12 cellular contexts compared by ENCODE assay signal in the genomic region with DNA sequence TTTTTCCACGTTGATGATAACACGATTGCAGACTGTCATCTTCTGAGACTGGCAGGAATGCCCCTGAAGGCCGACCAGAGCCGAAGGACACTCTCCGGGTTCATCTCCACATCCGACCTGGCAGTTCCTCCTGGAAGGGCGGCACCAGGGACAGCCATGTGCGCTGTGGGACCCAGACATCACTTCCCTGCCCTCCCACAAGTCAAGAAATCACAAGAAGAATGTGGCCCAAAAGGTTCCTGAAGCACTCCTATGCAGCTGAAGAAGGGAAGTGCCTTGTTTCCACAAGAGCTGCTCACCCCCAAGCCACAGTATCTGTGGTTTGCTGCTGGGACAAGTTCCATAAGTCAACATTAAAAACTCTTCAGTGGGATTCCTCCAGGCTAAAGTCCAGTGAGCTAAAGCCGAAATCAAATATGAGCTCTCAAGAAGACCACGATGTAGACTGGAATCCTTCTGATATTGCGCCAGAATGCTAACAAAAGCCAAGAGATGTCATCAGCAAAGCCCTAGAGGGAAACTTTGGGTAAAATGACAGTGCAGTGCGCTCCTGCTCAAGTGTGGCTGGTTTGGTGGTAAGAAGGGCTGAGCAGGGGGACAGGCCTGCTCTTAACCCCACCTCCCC. TPM values are rescaled to one million over a fixed set of nuclear protein-coding genes. Genes with fewer than 3 reads are reported as not detected.
DNase-seq lines count a peak whose midpoint lies in the region; ATAC-seq and TF ChIP-seq lines count a peak whose summit lies in the region.
"Had no signal": no experiment of that assay in that cellular context is flagged by ENCODE, and none has a peak within 500 bp of the region (broad histone marks: within the 10 kb centered on the region; RNA-seq: fewer than 3 reads in every experiment).

No MANE protein-coding gene starts in this region.

- H3K27ac ChIP-seq in mammary epithelial cell (ENCODE audit: insufficient read depth, low read depth, low read length) = peak overlapping the region; percentile 31
- H3K27ac ChIP-seq in mucosa of rectum (ENCODE audit: low read depth in 2 of 2, low read length in 2 of 2) = peak overlapping the region; percentile 96 to 99
- peak overlapping the region; percentile 79 to 80 for H3K27ac ChIP-seq in aorta (ENCODE audit: low read depth in 1 of 2, low read length in 2 of 2)

- H3K4me3 ChIP-seq in mammary epithelial cell (replicated peaks in 1 of 3; ENCODE audit: insufficient read depth in 1 of 3, low read depth in 2 of 3, low read length in 3 of 3) (no peak overlapping the region), mucosa of rectum (ENCODE audit: low read length in 2 of 2) (peak overlapping the region; percentile 51 to 62), aorta (ENCODE audit: low read length in 2 of 2) (peak overlapping the region; percentile 42 to 47)

- WGBS in mammary epithelial cell (ENCODE audit: low coverage, missing lambda C conversion rate) = 16% methylated on average over 12 of the region's 12 CpGs
- WGBS in aorta, 2 donors = 39 to 40% methylated on average over 12 of the region's 12 CpGs

- no TSS peak for BruUV-seq in mammary epithelial cell (replicated peaks; lab: Mats Ljungman, UMichigan)

- no peak overlapping the region for H2AFZ ChIP-seq in mammary epithelial cell (ENCODE audit: low read depth, low read length)

- H3K36me3 ChIP-seq in mammary epithelial cell (ENCODE audit: insufficient read depth, low read length) (no peaks in the 10 kb centered on the region), mucosa of rectum (ENCODE audit: control insufficient read depth in 2 of 2, insufficient read depth in 2 of 2, low read length in 2 of 2) (no peaks in the 10 kb centered on the region), aorta (ENCODE audit: control insufficient read depth in 1 of 2, insufficient read depth in 2 of 2, low read length in 1 of 2) (no peaks in the 10 kb centered on the region)

- H3K27me3 ChIP-seq in mammary epithelial cell (ENCODE audit: insufficient read depth, low read length) (no peaks in the 10 kb centered on the region), mucosa of rectum (ENCODE audit: control insufficient read depth in 2 of 2, insufficient read depth in 2 of 2, low read length in 2 of 2) (no peaks in the 10 kb centered on the region), aorta (ENCODE audit: control insufficient read depth in 1 of 2, insufficient read depth in 2 of 2, low read length in 1 of 2) (no peaks in the 10 kb centered on the region)
- H3K27me3 ChIP-seq: heart left ventricle had no signal

- peaks cover 65% of the 10 kb centered on the region for H3K4me1 ChIP-seq in mammary epithelial cell (ENCODE audit: insufficient read depth, low read length)
- peaks cover 45 to 71% of the 10 kb centered on the region in 2 donors for H3K4me1 ChIP-seq in mucosa of rectum (ENCODE audit: control insufficient read depth in 2 of 2, insufficient read depth in 2 of 2, low read length in 2 of 2)
- H3K4me1 ChIP-seq in aorta (ENCODE audit: control insufficient read depth in 1 of 2, insufficient read depth in 2 of 2, low read length in 2 of 2) = peaks cover 3 to 12% of the 10 kb centered on the region in 2 donors

- no peaks in the 10 kb centered on the region for H4K20me1 ChIP-seq in mammary epithelial cell (ENCODE audit: insufficient read depth, low read length)

- in situ Hi-C loops in mammary epithelial cell (cut with MboI; ENCODE audit: low sequenced_read_pairs in 2 of 2) = no loop called here

- DNase-seq in Right ventricle myocardium superior (no peak), cardiac septum (ENCODE audit: low spot score) (no peak), mammary epithelial cell (no peak), aorta (peak in 1 of 2 donors; percentile 63), NCI-H2107 treated with DMSO at 0.1 percent for 48 hours (lab: John Stamatoyannopoulos, UW; ENCODE audit: unreplicated experiment) (no peak), kidney glomerular epithelial cell (lab: John Stamatoyannopoulos, UW) (no peak)
- DNase-seq: heart left ventricle; psoas muscle; stimulated activated naive CD4-positive, alpha-beta T cell treated with Interleukin-2 at 50 U/mL for 16 hours; T-helper 9 cell had no signal

- ATAC-seq in Right ventricle myocardium superior (ENCODE audit: poor library complexity) (peak; percentile 6), aorta (ENCODE audit: low FRiP score) (peak; percentile 5), HG02938 (IDR thresholded peaks at IDR 0.05; ENCODE audit: unreplicated experiment) (no peak)

- dilution Hi-C loops in mammary epithelial cell (cut with HindIII; ENCODE audit: low sequenced_read_pairs) = no loop called here

- no peak overlapping the region for H3K9ac ChIP-seq in mammary epithelial cell (ENCODE audit: insufficient read depth, low read length)
- H3K9ac ChIP-seq in mucosa of rectum (ENCODE audit: low read depth in 1 of 2, low read length in 2 of 2) = peak overlapping the region; percentile 66 to 86

- TF ChIP-seq CTCF in mammary epithelial cell (conservative IDR thresholded peaks at IDR 0.05 in 1 of 2, IDR thresholded peaks at IDR 0.05 in 1 of 2; ENCODE audit: extremely low read depth in 1 of 2, insufficient read depth in 1 of 2, low read depth in 1 of 2, low read length in 2 of 2) = no peak

- H3K4me2 ChIP-seq in mammary epithelial cell (ENCODE audit: insufficient read depth, low read depth, low read length) = peak overlapping the region; percentile 61

- intact Hi-C loops in Right ventricle myocardium superior (cut with DNase I) (no loop called here), cardiac septum (cut with DNase I) (no loop called here), mammary epithelial cell (cut with micrococcal nuclease) (no loop called here), aorta (cut with DNase I) (loop anchor here (5.0 kb wide), 2 partner anchors 56 to 86 kb away; no protein-coding TSS in a partner anchor)

- H3K9me3 ChIP-seq in mammary epithelial cell (replicated peaks; ENCODE audit: insufficient read depth, low read length) (no peaks in the 10 kb centered on the region), mucosa of rectum (ENCODE audit: control insufficient read depth in 2 of 2, low read length in 2 of 2) (no peaks in the 10 kb centered on the region), aorta (ENCODE audit: control insufficient read depth, low read length) (no peaks in the 10 kb centered on the region)
- H3K9me3 ChIP-seq: psoas muscle had no signal

- CTCF ChIA-PET in mammary epithelial cell (lab: Charles Lee; ENCODE audit: low non-redundant PET) = no interaction called here

- H3K79me2 ChIP-seq in mammary epithelial cell (ENCODE audit: insufficient read depth, low read length) = peaks cover 88% of the 10 kb centered on the region

RNA-seq across cellular contexts. Expression of a gene that starts 21.2 kb away (rescaled TPM):
- total RNA-seq in Right ventricle myocardium superior = 60.2 TPM
- total RNA-seq in cardiac septum = 41.5 TPM
- 10 to 100 TPM; 69.8 to 80.0 TPM for total RNA-seq in mammary epithelial cell
- 64.2 TPM for polyA plus RNA-seq in mammary epithelial cell
- polyA minus RNA-seq in mammary epithelial cell = 37.8 TPM
- 100 to 1,000 TPM in 1 of 2 donors, 10 to 100 TPM in 1; 59.1 to 127 TPM for total RNA-seq in aorta
- 100 to 1,000 TPM in 1 of 2 donors, 10 to 100 TPM in 1; 50.5 to 110 TPM for polyA plus RNA-seq in aorta

Comparison
In these comparisons a context has a peak if more than half of its experiments do, and no peak if none do; other contexts are left out.
1. H3K27ac ChIP-seq: peak in every context shown above with its lines; median percentile 98 in mucosa of rectum; 80 in aorta; 31 in mammary epithelial cell.
2. H3K4me3 ChIP-seq: peak in mucosa of rectum (2 of 2) and aorta (2 of 2); none in mammary epithelial cell (0 of 3).
3. intact Hi-C loops: an anchor here in aorta (5.0 kb wide); none called in Right ventricle myocardium superior, cardiac septum and mammary epithelial cell.